ENCODE assay signal across 8 cellular contexts in the genomic region with DNA sequence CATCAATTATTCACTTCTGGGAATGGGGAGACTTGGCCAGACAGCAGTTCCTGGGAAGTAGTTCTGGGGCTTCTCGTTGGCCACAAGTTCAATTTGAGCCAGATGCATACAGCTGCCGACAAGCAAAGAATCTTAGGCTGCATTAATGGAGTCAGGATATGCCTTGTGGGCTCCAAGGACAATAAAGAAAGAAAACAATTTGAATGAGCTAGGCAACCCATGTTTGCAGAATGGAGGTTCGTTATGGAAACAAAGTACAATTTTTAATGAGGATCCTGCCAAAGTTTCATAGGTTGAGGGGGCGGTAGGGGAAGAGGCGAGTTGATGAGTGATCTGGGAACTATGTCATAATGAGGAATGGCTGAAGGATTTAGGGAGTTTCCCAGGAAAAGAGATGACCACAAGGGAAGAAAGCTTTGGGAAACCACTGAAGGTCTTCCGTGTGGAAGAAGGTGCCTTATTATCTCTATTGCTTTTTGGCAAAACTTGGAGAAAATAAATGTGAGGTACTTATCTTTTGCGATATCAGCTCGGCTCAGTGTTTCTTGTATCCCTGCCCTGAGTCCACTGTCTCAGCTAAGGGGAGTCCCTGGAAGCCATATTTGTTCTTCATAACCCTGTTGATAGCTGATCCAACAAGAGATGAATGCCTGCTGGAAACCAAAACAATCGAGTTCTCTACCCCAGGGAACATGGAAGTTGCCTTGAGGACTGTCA.
DNase-seq lines count a peak whose midpoint lies in the region; FAIRE-seq and TF ChIP-seq lines count a peak whose summit lies in the region.

No MANE protein-coding gene starts in this region.

- H3K18ac ChIP-seq in neuronal stem cell (ENCODE audit: low read length): no peak overlapping the region

- H3K79me1 ChIP-seq in neuronal stem cell (ENCODE audit: low read depth, low read length): no peaks in the 10 kb centered on the region

- peaks cover 0 to 5% of the 10 kb centered on the region in 2 donors for H3K4me1 ChIP-seq in neuronal stem cell (ENCODE audit: control insufficient read depth in 2 of 2, insufficient read depth in 1 of 2, low read depth in 1 of 2, low read length in 2 of 2)

- H3K14ac ChIP-seq in neuronal stem cell (ENCODE audit: low read length): no peak overlapping the region

- H3K23ac ChIP-seq in neuronal stem cell (ENCODE audit: low read depth, low read length, poor library complexity): no peak overlapping the region

- FAIRE-seq in GM19239 (lab: Jason Lieb, UNC): no peak

- H4K8ac ChIP-seq in neuronal stem cell (ENCODE audit: low read depth, low read length): no peak overlapping the region

- H2AFZ ChIP-seq in neuronal stem cell (ENCODE audit: low read length): no peak overlapping the region

- H2AK5ac ChIP-seq in neuronal stem cell (ENCODE audit: low read depth, low read length): no peak overlapping the region

- no peak overlapping the region for H4K91ac ChIP-seq in neuronal stem cell (ENCODE audit: low read depth, low read length, poor library complexity)

- H3K4me2 ChIP-seq in neuronal stem cell (ENCODE audit: insufficient read depth, low read length, poor library complexity, severe bottlenecking): no peak overlapping the region

- no peak overlapping the region for H2BK12ac ChIP-seq in neuronal stem cell (ENCODE audit: low read length)

- in situ Hi-C loops in GM13976 (cut with MboI; ENCODE audit: low sequenced_read_pairs, unreplicated experiment): no loop called here

- 100% methylated on average over 2 of the region's 9 CpGs; no CpG with 5 or more reads in 1 of the 2 donors for WGBS in neuronal stem cell (ENCODE audit: extremely low coverage in 2 of 2, insufficient read length in 2 of 2, insufficient replicate concordance in 1 of 2), 2 donors

- H3K9ac ChIP-seq in neuronal stem cell (ENCODE audit: low read depth, low read length, poor library complexity): no peak overlapping the region

- no peak overlapping the region for H3K4me3 ChIP-seq in neuronal stem cell (ENCODE audit: low read length in 2 of 2)

- H3K27me3 ChIP-seq in neuronal stem cell (ENCODE audit: control insufficient read depth in 3 of 3, insufficient read depth in 3 of 3, low read depth in 1 of 3, low read length in 3 of 3): no peaks in the 10 kb centered on the region

- H3K27ac ChIP-seq in neuronal stem cell (replicated peaks; ENCODE audit: low read length): no peak overlapping the region

- TF ChIP-seq CTCF in GM13976 (IDR thresholded peaks at IDR 0.05; ENCODE audit: borderline replicate concordance, control extremely low read depth, extremely low read depth, insufficient read depth, missing control alignments): no peak

- H2BK120ac ChIP-seq in neuronal stem cell (ENCODE audit: low read depth, low read length): no peak overlapping the region

- H3K36me3 ChIP-seq in neuronal stem cell (replicated peaks in 1 of 2; ENCODE audit: control insufficient read depth in 2 of 2, insufficient read depth in 2 of 2, low read length in 2 of 2): no peaks in the 10 kb centered on the region

- H2BK5ac ChIP-seq in neuronal stem cell (ENCODE audit: low read length): no peak overlapping the region

- no peak overlapping the region for H3K4ac ChIP-seq in neuronal stem cell (ENCODE audit: low read length)

- H3K9me3 ChIP-seq in neuronal stem cell (replicated peaks in 1 of 2; ENCODE audit: control insufficient read depth in 2 of 2, insufficient read depth in 1 of 2, low read depth in 1 of 2, low read length in 2 of 2): no peaks in the 10 kb centered on the region

- no peak overlapping the region for H2BK15ac ChIP-seq in neuronal stem cell (ENCODE audit: low read length)

- DNase-seq in AG08395 (ENCODE audit: low spot score) (peak; percentile 90), NCI-H226 (peak; percentile 94), dedifferentiated amniotic fluid mesenchymal stem cell (ENCODE audit: extremely low spot score) (peak; percentile 86), myocyte (ENCODE audit: low read depth) (peak; percentile 75), GM19239 (ENCODE audit: insufficient read length, low spot score) (no peak), retina (no peak), neuronal stem cell (ENCODE audit: low spot score) (no peak), GM13976 (ENCODE audit: low spot score) (no peak)

Comparison
In these comparisons a context has a peak if more than half of its experiments do, and no peak if none do; other contexts are left out.
1. DNase-seq: peak in AG08395 (single experiment), NCI-H226 (single experiment), dedifferentiated amniotic fluid mesenchymal stem cell (single experiment) and myocyte (single experiment); none in GM19239 (single experiment), retina (single experiment), neuronal stem cell (single experiment) and GM13976 (single experiment).